ENCODE assay signal across 11 cellular contexts in genomic region chr1:229378035-229378434, GRCh38. TPM values are rescaled to one million over a fixed set of nuclear protein-coding genes. Genes with fewer than 3 reads are reported as not detected.
"Had no signal": no experiment of that assay in that cellular context is flagged by ENCODE, and none has a peak within 500 bp of the region (broad histone marks: within the 10 kb centered on the region; RNA-seq: fewer than 3 reads in every experiment).

No MANE protein-coding gene starts in this region.

RNA-seq across cellular contexts. Expression of gene ACTA1, which starts 55.9 kb away (rescaled TPM):
- total RNA-seq: activated naive CD4-positive, alpha-beta T cell treated with anti-CD3 and anti-CD28 coated beads for 36 hours; activated naive CD4-positive, alpha-beta T cell treated with anti-CD3 and anti-CD28 coated beads, Interleukin-2, amount 50 U/mL, for 72 hours; activated naive CD8-positive, alpha-beta T cell treated with anti-CD3 and anti-CD28 coated beads for 36 hours; activated naive CD8-positive, alpha-beta T cell treated with anti-CD3 and anti-CD28 coated beads, Interleukin-2, amount 10 ng/mL, durations not matched to agents 7 days and 5 days; activated T-cell treated with anti-CD3 and anti-CD28 coated beads, Interleukin-2, amount 50 U/mL, for 4 hours; activated T-cell treated with anti-CD3 and anti-CD28 coated beads, Interleukin-2, amount 50 U/mL, for 72 hours; activated T-helper 1 cell treated with anti-CD3 and anti-CD28 coated beads, Interleukin-12 subunit alpha, Interleukin-12 subunit beta, Interleukin-2, Interleukin-4 antibody, amounts not matched to agents 30 ng/mL and 10 ng/mL and 1 ng/mL, durations not matched to agents 14 hours and 24 hours and 36 hours; activated T-helper 17 cell treated with anti-CD3 and anti-CD28 coated beads, Interleukin-2, amount 50 U/mL, for 72 hours; activated T-helper 2 cell treated with anti-CD3 and anti-CD28 coated beads, Interferon-gamma antibody, Interleukin-2, Interleukin-4, amounts not matched to agents 10 μg/mL and 5 μg/mL and 100 μg/mL, durations not matched to agents 14 hours and 24 hours and 36 hours; ascending aorta; bronchial epithelial cell had no signal
